ENCODE assay signal across 17 cellular contexts in the genomic region with DNA sequence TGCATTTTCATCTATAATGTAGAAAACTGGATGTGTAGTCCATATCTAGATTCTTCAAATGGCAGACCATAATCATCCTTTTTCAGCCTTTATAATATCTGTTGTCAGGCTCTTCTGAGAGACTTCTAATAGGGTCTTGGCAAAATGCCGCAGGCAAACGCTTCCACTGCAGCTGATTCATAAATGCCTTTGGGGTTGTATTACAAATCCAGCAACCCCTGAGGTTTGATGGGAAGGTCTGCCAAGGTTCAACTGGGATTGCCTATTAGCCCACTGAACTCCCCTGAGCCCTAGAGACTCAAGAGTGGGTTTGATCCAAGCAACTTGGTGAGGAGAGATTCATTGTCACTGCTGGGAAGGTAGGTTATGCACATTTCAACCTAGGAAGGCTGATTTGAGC.
"Had no signal": no experiment of that assay in that cellular context is flagged by ENCODE, and none has a peak within 500 bp of the region (broad histone marks: within the 10 kb centered on the region; RNA-seq: fewer than 3 reads in every experiment).

No MANE protein-coding gene starts in this region.

- H3K9me3 Mint-ChIP-seq: type B pancreatic cell had no signal

- H3K27ac ChIP-seq: heart left ventricle, sigmoid colon, stomach, thoracic aorta had no signal

- ATAC-seq: esophagus mucosa; heart left ventricle; left lobe of liver; naive thymus-derived CD8-positive, alpha-beta T cell had no signal

- H3K27me3 ChIP-seq: heart left ventricle, sigmoid colon, stomach had no signal

- H3K27me3 Mint-ChIP-seq: naive thymus-derived CD8-positive, alpha-beta T cell had no signal

- H3K4me3 Mint-ChIP-seq: naive thymus-derived CD8-positive, alpha-beta T cell; type B pancreatic cell had no signal

- H3K4me3 ChIP-seq: heart left ventricle, sigmoid colon, stomach, thoracic aorta had no signal

- H3K27ac Mint-ChIP-seq: naive thymus-derived CD8-positive, alpha-beta T cell; type B pancreatic cell had no signal

- H3K9me3 ChIP-seq: sigmoid colon had no signal

- H3K4me1 Mint-ChIP-seq: naive thymus-derived CD8-positive, alpha-beta T cell had no signal

- H3K4me1 ChIP-seq: heart left ventricle, sigmoid colon, stomach had no signal

- DNase-seq: effector memory CD4-positive, alpha-beta T cell; heart left ventricle; hippocampal formation; islet precursor cell; mammary epithelial cell; naive thymus-derived CD8-positive, alpha-beta T cell; posterior cingulate gyrus; sigmoid colon; small intestine; stimulated activated CD4-positive, alpha-beta T cell treated with anti-CD3 and anti-CD28 coated beads, Interleukin-12 subunit alpha, Interleukin-12 subunit beta, amount 100 ng/mL, for 4 hours; stimulated activated naive CD4-positive, alpha-beta T cell; stomach; substantia nigra had no signal

- H3K36me3 Mint-ChIP-seq: type B pancreatic cell had no signal

- H3K36me3 ChIP-seq: heart left ventricle, sigmoid colon, stomach, thoracic aorta had no signal
